19 cellular contexts compared by ENCODE assay signal in genomic region chr18:74610216-74610615, GRCh38.
"Had no signal": no experiment of that assay in that cellular context is flagged by ENCODE, and none has a peak within 500 bp of the region (broad histone marks: within the 10 kb centered on the region; RNA-seq: fewer than 3 reads in every experiment).

No MANE protein-coding gene starts in this region.

- ATAC-seq: esophagus mucosa, heart left ventricle, left lobe of liver, lower lobe of right lung, pancreas, right cardiac atrium had no signal

- H3K4me3 ChIP-seq: heart left ventricle, lower lobe of right lung, neural progenitor cell, pancreas, stomach, thoracic aorta, transverse colon had no signal

- DNase-seq: effector memory CD4-positive, alpha-beta T cell; heart left ventricle; hypothalamus; kidney glomerular epithelial cell; lower lobe of right lung; midbrain; nucleus accumbens; pancreas; right cardiac atrium; small intestine; stimulated activated CD4-positive, alpha-beta T cell treated with anti-CD3 and anti-CD28 coated beads, Interleukin-12 subunit alpha, Interleukin-12 subunit beta, amount 100 ng/mL, for 4 hours; stimulated activated naive CD4-positive, alpha-beta T cell; stomach; substantia nigra; transverse colon had no signal
